22 cellular contexts compared by ENCODE assay signal in genomic region chr11:119371067-119371601, GRCh38. TPM values are rescaled to one million over a fixed set of nuclear protein-coding genes. Genes with fewer than 3 reads are reported as not detected.
DNase-seq lines count a peak whose midpoint lies in the region; ATAC-seq and TF ChIP-seq lines count a peak whose summit lies in the region.
"Had no signal": no experiment of that assay in that cellular context is flagged by ENCODE, and none has a peak within 500 bp of the region (broad histone marks: within the 10 kb centered on the region; RNA-seq: fewer than 3 reads in every experiment).

No MANE protein-coding gene starts in this region.

- TF ChIP-seq CTCF in heart left ventricle (IDR thresholded peaks at IDR 0.05): no peak
- no peak for TF ChIP-seq CTCF in neural crest cell (conservative IDR thresholded peaks at IDR 0.05)
- no peak for TF ChIP-seq CTCF in transverse colon (IDR thresholded peaks at IDR 0.05)
- TF ChIP-seq CTCF in activated CD8-positive, alpha-beta T cell treated with anti-CD3 and anti-CD28 coated beads for 36 hours (IDR thresholded peaks at IDR 0.05): no peak

- no peaks in the 10 kb centered on the region for H3K36me3 Mint-ChIP-seq in neural crest cell (ENCODE audit: low read depth)
- no peaks in the 10 kb centered on the region for H3K36me3 Mint-ChIP-seq in activated CD8-positive, alpha-beta T cell treated with anti-CD3 and anti-CD28 coated beads for 36 hours (ENCODE audit: low read depth)
- H3K36me3 Mint-ChIP-seq: activated naive CD8-positive, alpha-beta T cell treated with anti-CD3 and anti-CD28 coated beads, Interleukin-2, amount 10 ng/mL, durations not matched to agents 7 days and 5 days; immature natural killer cell; stimulated activated memory B cell treated with anti-CD40 and anti-IgM and Interleukin-4, amounts not matched to agents 10 μg/mL and 1 μg/mL and 100 μg/mL, for 72 hours had no signal

- WGBS in heart left ventricle, 4 donors: 47 to 61% (median 50%) methylated on average over 7 to 8 of the region's 8 CpGs
- 64 to 70% methylated on average over 8 of the region's 8 CpGs for WGBS in esophagus, 2 donors
- WGBS in transverse colon (ENCODE audit: low coverage in 1 of 2), 2 donors: 40 to 85% methylated on average over 1 to 8 of the region's 8 CpGs

- H3K27ac Mint-ChIP-seq in neural crest cell (ENCODE audit: unreplicated experiment): peak overlapping the region; percentile 72
- H3K27ac Mint-ChIP-seq in activated CD8-positive, alpha-beta T cell treated with anti-CD3 and anti-CD28 coated beads for 36 hours: no peak overlapping the region
- H3K27ac Mint-ChIP-seq: activated naive CD8-positive, alpha-beta T cell treated with anti-CD3 and anti-CD28 coated beads, Interleukin-2, amount 10 ng/mL, durations not matched to agents 7 days and 5 days; activated T-cell treated with anti-CD3 and anti-CD28 coated beads, Interleukin-2, amount 50 U/mL, for 24 hours; CD4-positive, alpha-beta T cell; immature natural killer cell; stimulated activated memory B cell treated with anti-CD40 and anti-IgM and Interleukin-4, amounts not matched to agents 10 μg/mL and 1 μg/mL and 100 μg/mL, for 72 hours had no signal

- H3K4me3 Mint-ChIP-seq in neural crest cell: no peak overlapping the region
- H3K4me3 Mint-ChIP-seq in activated CD8-positive, alpha-beta T cell treated with anti-CD3 and anti-CD28 coated beads for 36 hours: no peak overlapping the region
- H3K4me3 Mint-ChIP-seq: activated naive CD8-positive, alpha-beta T cell treated with anti-CD3 and anti-CD28 coated beads, Interleukin-2, amount 10 ng/mL, durations not matched to agents 7 days and 5 days; activated T-cell treated with anti-CD3 and anti-CD28 coated beads, Interleukin-2, amount 50 U/mL, for 24 hours; CD4-positive, alpha-beta T cell; immature natural killer cell; stimulated activated memory B cell treated with anti-CD40 and anti-IgM and Interleukin-4, amounts not matched to agents 10 μg/mL and 1 μg/mL and 100 μg/mL, for 72 hours had no signal

- POLR2A ChIA-PET in activated CD8-positive, alpha-beta T cell treated with anti-CD3 and anti-CD28 coated beads for 36 hours (lab: Charles Lee): no interaction called here

- no peak for ATAC-seq in heart left ventricle
- ATAC-seq in left cardiac atrium: no peak
- no peak for ATAC-seq in activated CD8-positive, alpha-beta T cell treated with anti-CD3 and anti-CD28 coated beads for 36 hours
- ATAC-seq: stimulated activated memory B cell treated with anti-CD40 and anti-IgM and Interleukin-4, amounts not matched to agents 10 μg/mL and 1 μg/mL and 100 μg/mL, for 72 hours had no signal

- no peak for TF ChIP-seq POLR2A in heart left ventricle (IDR thresholded peaks at IDR 0.05)
- TF ChIP-seq POLR2A in transverse colon (IDR thresholded peaks at IDR 0.05): no peak

- CTCF ChIA-PET in activated CD8-positive, alpha-beta T cell treated with anti-CD3 and anti-CD28 coated beads for 36 hours (lab: Charles Lee): interaction anchor here (0.9 to 6.4 kb wide), 5 partner anchors 10 to 104 kb away, joined by 3 to 55 read pairs (median 5); no protein-coding TSS in a partner anchor

- H3K9me3 Mint-ChIP-seq in neural crest cell: no peaks in the 10 kb centered on the region
- H3K9me3 Mint-ChIP-seq in activated CD8-positive, alpha-beta T cell treated with anti-CD3 and anti-CD28 coated beads for 36 hours: no peaks in the 10 kb centered on the region
- H3K9me3 Mint-ChIP-seq: activated naive CD8-positive, alpha-beta T cell treated with anti-CD3 and anti-CD28 coated beads, Interleukin-2, amount 10 ng/mL, durations not matched to agents 7 days and 5 days; activated T-cell treated with anti-CD3 and anti-CD28 coated beads, Interleukin-2, amount 50 U/mL, for 24 hours; CD4-positive, alpha-beta T cell; immature natural killer cell; stimulated activated memory B cell treated with anti-CD40 and anti-IgM and Interleukin-4, amounts not matched to agents 10 μg/mL and 1 μg/mL and 100 μg/mL, for 72 hours had no signal

- DNase-seq in heart left ventricle (no peak), left cardiac atrium (no peak), neural crest cell (ENCODE audit: low read depth, low spot score) (no peak), transverse colon (no peak), CD1c-positive myeloid dendritic cell (ENCODE audit: extremely low spot score) (no peak)
- no peak for DNase-seq in activated CD4-positive, alpha-beta T cell treated with anti-CD3 and anti-CD28 coated beads for 1 hour
- no peak for DNase-seq in activated CD8-positive, alpha-beta T cell treated with anti-CD3 and anti-CD28 coated beads for 36 hours
- DNase-seq: activated CD4-positive, alpha-beta T cell treated with anti-CD3 and anti-CD28 coated beads, Interleukin-2, amount 50 U/mL, for 1 hour; activated naive CD8-positive, alpha-beta T cell treated with anti-CD3 and anti-CD28 coated beads, Interleukin-2, amount 10 ng/mL, durations not matched to agents 7 days and 5 days; activated T-cell treated with anti-CD3 and anti-CD28 coated beads, Interleukin-2, amount 50 U/mL, for 24 hours; CD4-positive, alpha-beta T cell; foreskin melanocyte; mesenchymal stem cell; NCI-H2029 treated with DMSO at 0.1 percent for 48 hours had no signal

- H3K36me3 ChIP-seq in heart left ventricle: no peaks in the 10 kb centered on the region
- no peaks in the 10 kb centered on the region for H3K36me3 ChIP-seq in esophagus (ENCODE audit: control insufficient read depth in 2 of 2, insufficient read depth in 2 of 2, low read length in 1 of 2)
- H3K36me3 ChIP-seq in transverse colon: no peaks in the 10 kb centered on the region

- H3K27me3 ChIP-seq in heart left ventricle (peaks cover 0 to 7% (median 0%) of the 10 kb centered on the region in 9 donors), esophagus (ENCODE audit: control insufficient read depth in 1 of 2, insufficient read depth in 2 of 2, low read length in 2 of 2) (no peaks in the 10 kb centered on the region), transverse colon (no peaks in the 10 kb centered on the region)

- no peaks in the 10 kb centered on the region for H3K9me3 ChIP-seq in heart left ventricle
- no peaks in the 10 kb centered on the region for H3K9me3 ChIP-seq in esophagus (ENCODE audit: control insufficient read depth in 2 of 2, insufficient read depth in 1 of 2, low read depth in 1 of 2, low read length in 1 of 2)
- no peaks in the 10 kb centered on the region for H3K9me3 ChIP-seq in transverse colon

- H3K27me3 Mint-ChIP-seq in neural crest cell (ENCODE audit: low read depth): peaks cover 13% of the 10 kb centered on the region
- H3K27me3 Mint-ChIP-seq in activated CD8-positive, alpha-beta T cell treated with anti-CD3 and anti-CD28 coated beads for 36 hours: peaks cover 22% of the 10 kb centered on the region

- intact Hi-C loops in heart left ventricle (cut with DNase I): no loop called here
- intact Hi-C loops in left cardiac atrium (cut with DNase I): loop anchor here in 1 of 2 donors (5.0 kb wide), 1 partner anchor 34 kb away; no protein-coding TSS in a partner anchor
- intact Hi-C loops in transverse colon (cut with DNase I; ENCODE audit: low total_unique reads): no loop called here
- intact Hi-C loops in activated CD8-positive, alpha-beta T cell treated with anti-CD3 and anti-CD28 coated beads for 36 hours (cut with micrococcal nuclease): no loop called here

- peak overlapping the region in 1 of 12 donors; percentile 11 for H3K4me3 ChIP-seq in heart left ventricle
- H3K4me3 ChIP-seq in esophagus (ENCODE audit: low read depth in 1 of 2, low read length in 2 of 2): no peak overlapping the region
- no peak overlapping the region for H3K4me3 ChIP-seq in transverse colon
- H3K4me3 ChIP-seq: PC-9, smooth muscle cell had no signal

- H3K27ac ChIP-seq in heart left ventricle (peak overlapping the region; percentile 70 to 100 (median 90)), esophagus (ENCODE audit: low read depth in 2 of 2, low read length in 1 of 2) (peak overlapping the region; percentile 87 to 90), transverse colon (peak overlapping the region; percentile 80 to 88 (median 86))
- H3K27ac ChIP-seq: PC-9 had no signal

- no peak for TF ChIP-seq EP300 in transverse colon (IDR thresholded peaks at IDR 0.05; ENCODE audit: low read depth)

- H3K4me1 Mint-ChIP-seq in neural crest cell: peaks cover 54% of the 10 kb centered on the region
- peaks cover 7% of the 10 kb centered on the region for H3K4me1 Mint-ChIP-seq in activated CD8-positive, alpha-beta T cell treated with anti-CD3 and anti-CD28 coated beads for 36 hours (ENCODE audit: low read depth)
- H3K4me1 Mint-ChIP-seq: stimulated activated memory B cell treated with anti-CD40 and anti-IgM and Interleukin-4, amounts not matched to agents 10 μg/mL and 1 μg/mL and 100 μg/mL, for 72 hours had no signal

- H3K4me1 ChIP-seq in heart left ventricle (peaks cover 0 to 100% (median 78%) of the 10 kb centered on the region in 12 donors), esophagus (ENCODE audit: control insufficient read depth in 2 of 2, insufficient read depth in 2 of 2, low read length in 1 of 2) (peaks cover 17 to 30% of the 10 kb centered on the region in 2 donors), transverse colon (peaks cover 38 to 68% (median 55%) of the 10 kb centered on the region in 4 donors)

- in situ Hi-C loops in transverse colon (cut with MboI; ENCODE audit: low pct_ligation_motif_present in 1 of 4, low pct_unique_long_range_greater_than_20kb in 1 of 4, low sequenced_read_pairs in 3 of 4): no loop called here

RNA-seq across cellular contexts. Expression of gene USP2, which starts 10.4 kb away (rescaled TPM):
- total RNA-seq in heart left ventricle: 100 to 1,000 TPM in 7 of 9 donors, 10 to 100 TPM in 2; 53.7 to 138 (median 108) TPM
- 10 to 100 TPM; 62.3 to 79.9 TPM for polyA plus RNA-seq in heart left ventricle
- 10 to 100 TPM; 65.8 to 68.8 TPM for total RNA-seq in left cardiac atrium
- polyA plus RNA-seq in esophagus: 1 to 10 TPM; 2.1 to 4.9 TPM
- total RNA-seq in neural crest cell: 3.4 and 3.7 TPM in 2 replicates
- 10 to 100 TPM in 3 of 4 donors, 1 to 10 TPM in 1; 9.8 to 26.6 (median 22.7) TPM for total RNA-seq in transverse colon
- total RNA-seq in activated CD8-positive, alpha-beta T cell treated with anti-CD3 and anti-CD28 coated beads for 36 hours: under 1 TPM; 0.61 to 0.96 TPM
- polyA plus RNA-seq: immature natural killer cell had no signal

RNA-seq across cellular contexts. Expression of gene MFRP, which starts 24.6 kb away (rescaled TPM):
- total RNA-seq in heart left ventricle: not detected
- under 1 TPM in 1 of 2 donors, not detected in 1; 0.04 TPM for polyA plus RNA-seq in heart left ventricle
- not detected for total RNA-seq in left cardiac atrium
- not detected for polyA plus RNA-seq in esophagus
- not detected in 2 replicates for total RNA-seq in neural crest cell
- total RNA-seq in transverse colon: under 1 TPM in 1 of 4 donors, not detected in 3; 0.32 TPM
- total RNA-seq in activated CD8-positive, alpha-beta T cell treated with anti-CD3 and anti-CD28 coated beads for 36 hours: not detected
- total RNA-seq: A673; activated naive CD8-positive, alpha-beta T cell treated with anti-CD3 and anti-CD28 coated beads, Interleukin-2, amount 10 ng/mL, durations not matched to agents 7 days and 5 days; CD4-positive, alpha-beta T cell; Daoy; occipital lobe; PC-9; smooth muscle cell had no signal
- polyA plus RNA-seq: immature natural killer cell, smooth muscle cell had no signal

RNA-seq across cellular contexts. Expression of gene C1QTNF5, which starts 30.5 kb away (rescaled TPM):
- total RNA-seq in heart left ventricle (10 to 100 TPM; 12.9 to 47.1 (median 19.8) TPM), left cardiac atrium (10 to 100 TPM; 25.1 to 39.9 TPM), neural crest cell (1.9 and 2.1 TPM in 2 replicates), transverse colon (10 to 100 TPM in 2 of 4 donors, 1 to 10 TPM in 2; 7.6 to 20.5 (median 11.4) TPM)
- polyA plus RNA-seq in heart left ventricle (10 to 100 TPM; 20.0 to 23.9 TPM), esophagus (1 to 10 TPM; 4.8 to 6.7 TPM)
- not detected for total RNA-seq in activated CD8-positive, alpha-beta T cell treated with anti-CD3 and anti-CD28 coated beads for 36 hours
- total RNA-seq: A673; activated naive CD8-positive, alpha-beta T cell treated with anti-CD3 and anti-CD28 coated beads, Interleukin-2, amount 10 ng/mL, durations not matched to agents 7 days and 5 days; CD4-positive, alpha-beta T cell; PC-9 had no signal
- polyA plus RNA-seq: immature natural killer cell had no signal

RNA-seq across cellular contexts. Expression of gene RNF26, which starts 36.8 kb away (rescaled TPM):
- total RNA-seq in heart left ventricle (10 to 100 TPM in 8 of 9 donors, 1 to 10 TPM in 1; 8.1 to 22.4 (median 11.8) TPM), left cardiac atrium (10 to 100 TPM; 13.2 to 14.1 TPM), neural crest cell (47.9 and 51.8 TPM in 2 replicates), transverse colon (10 to 100 TPM; 10.0 to 27.3 (median 13.9) TPM)
- polyA plus RNA-seq in heart left ventricle (10 to 100 TPM in 1 of 2 donors, 1 to 10 TPM in 1; 6.2 to 17.6 TPM), esophagus (10 to 100 TPM in 1 of 2 donors, 1 to 10 TPM in 1; 7.4 to 16.2 TPM)
- 10 to 100 TPM; 30.2 to 31.9 TPM for total RNA-seq in activated CD8-positive, alpha-beta T cell treated with anti-CD3 and anti-CD28 coated beads for 36 hours

RNA-seq across cellular contexts. Expression of gene THY1, which starts 51.8 kb away (rescaled TPM):
- total RNA-seq in heart left ventricle (10 to 100 TPM in 2 of 9 donors, 1 to 10 TPM in 6, not detected in 1; 1.1 to 57.8 (median 5.8) TPM), left cardiac atrium (1 to 10 TPM; 6.1 to 7.0 TPM), neural crest cell (75.4 and 90.3 TPM in 2 replicates), transverse colon (10 to 100 TPM in 3 of 4 donors, 1 to 10 TPM in 1; 5.6 to 17.6 (median 12.8) TPM)
- polyA plus RNA-seq in heart left ventricle (10 to 100 TPM in 1 of 2 donors, under 1 TPM in 1; 0.80 to 16.7 TPM), esophagus (1 to 10 TPM in 1 of 2 donors, under 1 TPM in 1; 0.92 to 1.2 TPM)
- total RNA-seq in activated CD8-positive, alpha-beta T cell treated with anti-CD3 and anti-CD28 coated beads for 36 hours: under 1 TPM; 0.18 to 0.40 TPM
- total RNA-seq: activated naive CD8-positive, alpha-beta T cell treated with anti-CD3 and anti-CD28 coated beads, Interleukin-2, amount 10 ng/mL, durations not matched to agents 7 days and 5 days; CD4-positive, alpha-beta T cell; PC-9 had no signal
- polyA plus RNA-seq: immature natural killer cell had no signal
